14 cellular contexts compared by ENCODE assay signal in genomic region chr11:62331264-62331663, GRCh38. TPM values are rescaled to one million over a fixed set of nuclear protein-coding genes. Genes with fewer than 3 reads are reported as not detected.
"Had no signal": no experiment of that assay in that cellular context is flagged by ENCODE, and none has a peak within 500 bp of the region (broad histone marks: within the 10 kb centered on the region; RNA-seq: fewer than 3 reads in every experiment).

No MANE protein-coding gene starts in this region.

RNA-seq across cellular contexts. Expression of gene SCGB1D4, which starts 32.4 kb away (rescaled TPM):
- total RNA-seq: activated B cell treated with CpG ODN at 0.5 μM for 24 hours; activated CD4-positive, alpha-beta memory T cell treated with anti-CD3 and anti-CD28 coated beads for 36 hours; activated CD4-positive, alpha-beta memory T cell treated with anti-CD3 and anti-CD28 coated beads, Interleukin-2, amount 10 ng/mL, durations not matched to agents 7 days and 5 days; activated CD4-positive, alpha-beta T cell treated with anti-CD3 and anti-CD28 coated beads for 36 hours; activated CD4-positive, alpha-beta T cell treated with anti-CD3 and anti-CD28 coated beads, Interleukin-2, amount 10 ng/mL, durations not matched to agents 24 days and 14 days; activated CD4-positive, alpha-beta T cell treated with anti-CD3 and anti-CD28 coated beads, Interleukin-2, amount 10 ng/mL, durations not matched to agents 7 days and 5 days; activated CD8-positive, alpha-beta memory T cell treated with anti-CD3 and anti-CD28 coated beads for 36 hours; activated CD8-positive, alpha-beta memory T cell treated with anti-CD3 and anti-CD28 coated beads, Interleukin-2, amount 10 ng/mL, durations not matched to agents 7 days and 5 days; activated CD8-positive, alpha-beta T cell treated with anti-CD3 and anti-CD28 coated beads for 36 hours; activated CD8-positive, alpha-beta T cell treated with anti-CD3 and anti-CD28 coated beads, Interleukin-2, amount 10 ng/mL, durations not matched to agents 7 days and 5 days; activated T-cell treated with anti-CD3 and anti-CD28 coated beads, Interleukin-2, amount 50 U/mL, for 4 hours; T-helper 17 cell; T-helper 2 cell treated with Interferon-gamma antibody and Interleukin-4, amounts not matched to agents 100 ng/mL and 5 ng/mL, for 36 hours; WTC11 had no signal
